19 cellular contexts compared by ENCODE assay signal in the genomic region with DNA sequence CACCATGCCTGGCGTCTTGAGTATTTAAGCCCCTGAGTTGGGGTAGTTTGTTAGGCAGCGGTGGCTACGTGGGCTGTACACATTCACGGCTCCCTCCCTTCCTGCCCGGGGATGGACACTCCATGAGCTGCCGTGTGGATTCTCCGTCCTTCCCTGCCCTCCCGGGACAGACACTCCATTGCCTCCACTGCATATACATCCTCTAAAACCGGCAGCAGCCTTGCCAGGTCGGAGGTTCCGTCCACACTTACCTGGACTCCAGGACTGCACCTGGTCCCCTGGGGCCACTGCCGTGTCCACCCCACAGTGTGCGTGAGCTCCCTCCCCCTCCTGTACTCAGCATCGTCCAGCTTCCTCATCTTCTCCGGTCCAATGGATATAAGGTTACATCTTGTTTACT.
"Had no signal": no experiment of that assay in that cellular context is flagged by ENCODE, and none has a peak within 500 bp of the region (broad histone marks: within the 10 kb centered on the region; RNA-seq: fewer than 3 reads in every experiment).

No MANE protein-coding gene starts in this region.

- H3K4me3 Mint-ChIP-seq: activated CD4-positive, alpha-beta memory T cell treated with anti-CD3 and anti-CD28 coated beads for 36 hours; activated T-helper 1 cell treated with anti-CD3 and anti-CD28 coated beads, Interleukin-12 subunit alpha, Interleukin-12 subunit beta, Interleukin-2, Interleukin-4 antibody, amounts not matched to agents 30 ng/mL and 10 ng/mL and 1 ng/mL, durations not matched to agents 14 hours and 24 hours and 36 hours; stimulated activated naive CD8-positive, alpha-beta T cell treated with anti-CD3 and anti-CD28 coated beads, Interleukin-15, Interleukin-2, amounts not matched to agents 100 ng/mL and 50 ng/mL, for 24 hours had no signal

- H3K9me3 ChIP-seq: lower lobe of right lung, psoas muscle, right atrium auricular region, thyroid gland had no signal

- H3K9me3 Mint-ChIP-seq: activated CD4-positive, alpha-beta memory T cell treated with anti-CD3 and anti-CD28 coated beads for 36 hours; activated naive CD4-positive, alpha-beta T cell treated with anti-CD3 and anti-CD28 coated beads, Interleukin-2, amount 50 U/mL, for 72 hours; activated T-helper 1 cell treated with anti-CD3 and anti-CD28 coated beads, Interleukin-12 subunit alpha, Interleukin-12 subunit beta, Interleukin-2, Interleukin-4 antibody, amounts not matched to agents 30 ng/mL and 10 ng/mL and 1 ng/mL, durations not matched to agents 14 hours and 24 hours and 36 hours; naive thymus-derived CD4-positive, alpha-beta T cell; neural progenitor cell; stimulated activated naive CD8-positive, alpha-beta T cell treated with anti-CD3 and anti-CD28 coated beads, Interleukin-15, Interleukin-2, amounts not matched to agents 100 ng/mL and 50 ng/mL, for 24 hours had no signal

- H3K9ac ChIP-seq: neural progenitor cell had no signal

- H3K4me1 ChIP-seq: foreskin keratinocyte had no signal

- H3K27me3 ChIP-seq: foreskin keratinocyte, right atrium auricular region, thyroid gland had no signal

- ATAC-seq: activated naive CD4-positive, alpha-beta T cell treated with anti-CD3 and anti-CD28 coated beads, Interleukin-2, amount 50 U/mL, for 72 hours; foreskin keratinocyte; left lobe of liver; lower lobe of right lung; naive thymus-derived CD4-positive, alpha-beta T cell; psoas muscle had no signal

- H3K36me3 Mint-ChIP-seq: activated CD4-positive, alpha-beta memory T cell treated with anti-CD3 and anti-CD28 coated beads for 36 hours; activated naive CD4-positive, alpha-beta T cell treated with anti-CD3 and anti-CD28 coated beads, Interleukin-2, amount 50 U/mL, for 72 hours; naive thymus-derived CD4-positive, alpha-beta T cell; neural progenitor cell had no signal

- H3K27ac ChIP-seq: foreskin keratinocyte, lower lobe of right lung, neural progenitor cell, psoas muscle, right atrium auricular region, thyroid gland had no signal

- H2AFZ ChIP-seq: neural progenitor cell had no signal

- H3K27ac Mint-ChIP-seq: activated CD4-positive, alpha-beta memory T cell treated with anti-CD3 and anti-CD28 coated beads for 36 hours; activated naive CD4-positive, alpha-beta T cell treated with anti-CD3 and anti-CD28 coated beads, Interleukin-2, amount 50 U/mL, for 72 hours; activated T-helper 1 cell treated with anti-CD3 and anti-CD28 coated beads, Interleukin-12 subunit alpha, Interleukin-12 subunit beta, Interleukin-2, Interleukin-4 antibody, amounts not matched to agents 30 ng/mL and 10 ng/mL and 1 ng/mL, durations not matched to agents 14 hours and 24 hours and 36 hours; neural progenitor cell; stimulated activated naive CD8-positive, alpha-beta T cell treated with anti-CD3 and anti-CD28 coated beads, Interleukin-15, Interleukin-2, amounts not matched to agents 100 ng/mL and 50 ng/mL, for 24 hours had no signal

- H3K4me3 ChIP-seq: lower lobe of right lung, neural progenitor cell, psoas muscle, right atrium auricular region, thyroid gland had no signal

- H3K36me3 ChIP-seq: lower lobe of right lung, neural progenitor cell, right atrium auricular region, thyroid gland had no signal

- H3K4me2 ChIP-seq: neural progenitor cell had no signal

- DNase-seq: activated CD4-positive, alpha-beta memory T cell treated with anti-CD3 and anti-CD28 coated beads for 36 hours; activated CD4-positive, alpha-beta T cell treated with anti-CD3 and anti-CD28 coated beads for 48 hours; activated gamma-delta T cell; aorta; central memory CD4-positive, alpha-beta T cell; effector memory CD4-positive, alpha-beta T cell; foreskin keratinocyte; lower lobe of right lung; psoas muscle; stimulated activated CD4-positive, alpha-beta T cell treated with anti-CD3 and anti-CD28 coated beads, Interleukin-12 subunit alpha, Interleukin-12 subunit beta, amount 100 ng/mL, for 4 hours; substantia nigra; thyroid gland had no signal

- H3K27me3 Mint-ChIP-seq: activated CD4-positive, alpha-beta memory T cell treated with anti-CD3 and anti-CD28 coated beads for 36 hours; naive thymus-derived CD4-positive, alpha-beta T cell; stimulated activated naive CD8-positive, alpha-beta T cell treated with anti-CD3 and anti-CD28 coated beads, Interleukin-15, Interleukin-2, amounts not matched to agents 100 ng/mL and 50 ng/mL, for 24 hours had no signal
